Comparison of ENCODE assay signal across 8 cellular contexts in genomic region chrX:129956765-129957164, GRCh38. TPM values are rescaled to one million over a fixed set of nuclear protein-coding genes. Genes with fewer than 3 reads are reported as not detected.
A peak's percentile ranks its signal among the peaks of the same experiment; 100 is the strongest.
DNase-seq lines count a peak whose midpoint lies in the region; ATAC-seq and TF ChIP-seq lines count a peak whose summit lies in the region.

No MANE protein-coding gene starts in this region.

- 12 to 59% (median 35%) methylated on average over 5 to 20 of the region's 20 CpGs for WGBS in spleen, 5 donors

- no peak for DNase-seq in T-helper 2 cell treated with Interferon-gamma antibody and Interleukin-4, amounts not matched to agents 5 μg/mL and 100 μg/mL, for 36 hours (ENCODE audit: low spot score)
- DNase-seq in T-helper 2 cell (no peak), SJSA1 (ENCODE audit: low read depth in 1 of 2, low spot score in 2 of 2) (no peak), fibroblast of villous mesenchyme (ENCODE audit: low read depth) (no peak), spleen (no peak), left colon (no peak), GOT3 (lab: John Stamatoyannopoulos, UW) (no peak)

- ATAC-seq in GM18907 (IDR thresholded peaks at IDR 0.05; ENCODE audit: unreplicated experiment) (no peak), left colon (no peak)

- intact Hi-C loops in spleen (cut with DNase I; ENCODE audit: low total_unique reads): no loop called here
- intact Hi-C loops in left colon (cut with DNase I, micrococcal nuclease): no loop called here

- H3K27me3 Mint-ChIP-seq in T-helper 2 cell treated with Interferon-gamma antibody and Interleukin-4, amounts not matched to agents 5 μg/mL and 100 μg/mL, for 36 hours (ENCODE audit: low read depth): peaks cover 3% of the 10 kb centered on the region

- H3K27ac ChIP-seq in SJSA1: no peak overlapping the region
- peak overlapping the region in 7 of 8 donors; percentile 78 to 89 (median 84) for H3K27ac ChIP-seq in spleen

- H3K4me1 ChIP-seq in SJSA1 (replicated peaks) (peaks cover 13% of the 10 kb centered on the region), spleen (peaks cover 0 to 42% (median 13%) of the 10 kb centered on the region in 6 donors)

- H3K9me3 Mint-ChIP-seq in T-helper 2 cell treated with Interferon-gamma antibody and Interleukin-4, amounts not matched to agents 5 μg/mL and 100 μg/mL, for 36 hours: no peaks in the 10 kb centered on the region

- H3K9me3 ChIP-seq in SJSA1 (replicated peaks) (no peaks in the 10 kb centered on the region), spleen (no peaks in the 10 kb centered on the region)

- TF ChIP-seq POLR2A in spleen (IDR thresholded peaks at IDR 0.05): no peak

- H3K36me3 ChIP-seq in SJSA1: no peaks in the 10 kb centered on the region
- no peaks in the 10 kb centered on the region for H3K36me3 ChIP-seq in spleen

- TF ChIP-seq CTCF in fibroblast of villous mesenchyme (IDR thresholded peaks at IDR 0.05; ENCODE audit: insufficient read depth, low read depth, low read length) (no peak), spleen (IDR thresholded peaks at IDR 0.05 in 8 of 11, conservative IDR thresholded peaks at IDR 0.05 in 3 of 11) (no peak)

- peaks cover 1% of the 10 kb centered on the region for H3K36me3 Mint-ChIP-seq in T-helper 2 cell treated with Interferon-gamma antibody and Interleukin-4, amounts not matched to agents 5 μg/mL and 100 μg/mL, for 36 hours (ENCODE audit: low read depth)

- H3K4me3 ChIP-seq in SJSA1 (peak overlapping the region; percentile 39; the same call in 1 of the 2 replicates), fibroblast of villous mesenchyme (ENCODE audit: low read depth, low read length) (peak overlapping the region; percentile 30), spleen (peak overlapping the region in 7 of 8 donors; percentile 0 to 66 (median 36))

- H3K27ac Mint-ChIP-seq in T-helper 2 cell treated with Interferon-gamma antibody and Interleukin-4, amounts not matched to agents 5 μg/mL and 100 μg/mL, for 36 hours: no peak overlapping the region

- peak overlapping the region; percentile 59 for H3K4me3 Mint-ChIP-seq in T-helper 2 cell treated with Interferon-gamma antibody and Interleukin-4, amounts not matched to agents 5 μg/mL and 100 μg/mL, for 36 hours

- H3K4me1 Mint-ChIP-seq in T-helper 2 cell treated with Interferon-gamma antibody and Interleukin-4, amounts not matched to agents 5 μg/mL and 100 μg/mL, for 36 hours (ENCODE audit: low read depth): peaks cover 47% of the 10 kb centered on the region

- H3K27me3 ChIP-seq in SJSA1 (replicated peaks) (no peaks in the 10 kb centered on the region), spleen (replicated peaks in 1 of 7) (peaks cover 0 to 4% (median 0%) of the 10 kb centered on the region in 7 donors)

RNA-seq across cellular contexts. Expression of gene BCORL1, which starts 25.7 kb away (rescaled TPM):
- total RNA-seq in SJSA1 (2014; rRNA removed; shearing (Covaris generic)): 0.19 and 0.47 TPM in 2 replicates
- total RNA-seq in fibroblast of villous mesenchyme (1.3 and 2.6 TPM in 2 replicates), spleen (10 to 100 TPM in 5 of 7 donors, 1 to 10 TPM in 2; 6.5 to 18.1 (median 16.6) TPM), left colon (10 to 100 TPM; 10.6 to 12.2 TPM)
- 1 to 10 TPM in 1 of 3 donors, under 1 TPM in 2; 0.85 to 3.5 (median 0.86) TPM for polyA plus RNA-seq in spleen

RNA-seq across cellular contexts. Expression of gene UTP14A, which starts 50.8 kb away (rescaled TPM):
- 23.6 and 26.6 TPM in 2 replicates for total RNA-seq in SJSA1 (2014; rRNA removed; shearing (Covaris generic))
- total RNA-seq in fibroblast of villous mesenchyme (16.1 and 16.4 TPM in 2 replicates), spleen (10 to 100 TPM; 12.6 to 17.3 (median 14.6) TPM), left colon (10 to 100 TPM; 10.5 to 13.2 TPM)
- polyA plus RNA-seq in spleen: 10 to 100 TPM; 11.2 to 14.0 (median 12.3) TPM
